Comparison of ENCODE assay signal across 1 cellular context in the genomic region with DNA sequence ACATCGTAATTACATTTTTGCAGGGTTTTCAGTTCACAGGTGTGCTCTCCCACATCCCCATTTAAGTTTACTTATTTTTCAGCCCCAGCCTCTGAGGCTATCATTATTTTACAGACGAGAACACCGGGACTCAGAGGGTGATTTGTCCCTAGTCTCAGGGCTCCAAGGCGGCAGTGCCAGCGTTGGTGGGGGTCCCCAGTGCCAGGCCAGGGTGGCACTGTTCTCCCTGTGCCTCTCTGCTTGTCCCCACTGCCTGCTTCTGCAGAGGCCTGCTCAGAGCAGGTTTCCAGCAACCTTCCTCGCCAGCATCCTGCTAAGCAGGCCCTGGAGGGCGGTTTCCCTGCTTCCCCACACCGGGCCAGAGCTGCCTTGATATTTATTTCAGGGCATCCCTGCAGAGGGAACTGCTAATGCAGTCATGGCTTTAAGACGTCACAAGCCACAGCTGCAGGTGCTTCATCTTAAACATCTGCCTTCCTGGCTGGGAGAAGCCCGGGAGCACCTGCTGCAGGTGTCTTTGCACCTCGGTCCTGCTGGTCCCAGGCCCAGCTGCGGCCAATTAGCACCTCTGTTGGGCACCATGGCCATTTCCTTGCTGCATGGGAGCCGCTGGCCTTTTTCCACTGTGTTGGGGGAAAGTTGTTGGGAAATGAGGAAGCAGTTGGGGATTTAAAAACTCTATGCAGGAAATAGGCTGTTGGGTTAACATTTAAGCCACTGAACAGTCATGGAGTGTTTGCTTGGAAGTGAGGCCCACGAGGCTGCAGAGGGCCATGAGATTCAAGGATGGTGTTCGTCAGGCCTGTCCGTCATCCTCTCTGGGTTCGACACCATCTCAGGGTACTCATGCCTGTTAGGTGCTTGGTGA.
TF ChIP-seq lines count a peak whose summit lies in the region.

No MANE protein-coding gene starts in this region.

TF ChIP-seq in HepG2, 621 proteins besides CTCF, POLR2A, EP300 and RAD21 (continued from another document):
- TF ChIP-seq ZFP36L1 (CRISPR knock-in tag; IDR thresholded peaks at IDR 0.05) = no peak
- no peak for TF ChIP-seq NFE2 (CRISPR knock-in tag; IDR thresholded peaks at IDR 0.05)
- TF ChIP-seq ZNF580 (CRISPR knock-in tag; IDR thresholded peaks at IDR 0.05; ENCODE audit: borderline replicate concordance, low read depth) = peak; percentile 72; the same call in 1 of the 2 replicates
- no peak for TF ChIP-seq CENPX (CRISPR knock-in tag; IDR thresholded peaks at IDR 0.05)
- no peak for TF ChIP-seq NRL (CRISPR knock-in tag; IDR thresholded peaks at IDR 0.05; ENCODE audit: borderline replicate concordance)
- TF ChIP-seq ZNF816 (CRISPR knock-in tag; IDR thresholded peaks at IDR 0.05; ENCODE audit: borderline replicate concordance) = no peak
- TF ChIP-seq THAP11 (CRISPR knock-in tag; IDR thresholded peaks at IDR 0.05) = peak; percentile 50; the same call in 1 of the 2 replicates
- no peak for TF ChIP-seq EZH2 (conservative IDR thresholded peaks at IDR 0.05; ENCODE audit: low read depth, low read length)
- no peak for TF ChIP-seq IRX3 (CRISPR knock-in tag; IDR thresholded peaks at IDR 0.05; ENCODE audit: borderline replicate concordance, low read depth)
- peak; percentile 44; the same call in 1 of the 2 replicates for TF ChIP-seq BRD4 (CRISPR knock-in tag; IDR thresholded peaks at IDR 0.05)
- no peak for TF ChIP-seq ZNF746 (CRISPR knock-in tag; IDR thresholded peaks at IDR 0.05)
- peak; percentile 77 for TF ChIP-seq ELF1 (CRISPR knock-in tag; IDR thresholded peaks at IDR 0.05)
- peak; percentile 14; the same call in 1 of the 2 replicates for TF ChIP-seq ZNF12 (CRISPR knock-in tag; IDR thresholded peaks at IDR 0.05)
- peak; percentile 32; the same call in 1 of the 2 replicates for TF ChIP-seq TAF1 (CRISPR knock-in tag; IDR thresholded peaks at IDR 0.05)
- no peak for TF ChIP-seq PREB (CRISPR knock-in tag; IDR thresholded peaks at IDR 0.05)
- no peak for TF ChIP-seq EHMT2 (IDR thresholded peaks at IDR 0.05; ENCODE audit: borderline replicate concordance, low read depth, low read length)
- TF ChIP-seq ZNF432 (CRISPR knock-in tag; IDR thresholded peaks at IDR 0.05; ENCODE audit: borderline replicate concordance) = no peak
- TF ChIP-seq TARDBP (CRISPR knock-in tag; IDR thresholded peaks at IDR 0.05) = no peak
- no peak for TF ChIP-seq DR1 (CRISPR knock-in tag; IDR thresholded peaks at IDR 0.05)
- no peak for TF ChIP-seq ZC3H13 (CRISPR knock-in tag; IDR thresholded peaks at IDR 0.05)
- no peak for TF ChIP-seq ZNF34 (CRISPR knock-in tag; IDR thresholded peaks at IDR 0.05; ENCODE audit: borderline replicate concordance)
- TF ChIP-seq YEATS2 (CRISPR knock-in tag; IDR thresholded peaks at IDR 0.05; ENCODE audit: borderline replicate concordance) = peak; percentile 53; the same call in 1 of the 2 replicates
- TF ChIP-seq ZMYM4 (CRISPR knock-in tag; IDR thresholded peaks at IDR 0.05) = peak; percentile 33; the same call in 1 of the 2 replicates
- TF ChIP-seq ZNF414 (CRISPR knock-in tag; IDR thresholded peaks at IDR 0.05) = no peak
- peak; percentile 68 for TF ChIP-seq TFE3 (CRISPR knock-in tag; IDR thresholded peaks at IDR 0.05)
- TF ChIP-seq ZNF766 (CRISPR knock-in tag; IDR thresholded peaks at IDR 0.05; ENCODE audit: borderline replicate concordance) = peak; percentile 75; the same call in 1 of the 2 replicates
